27 cellular contexts compared by ENCODE assay signal in genomic region chr20:40370800-40371199, GRCh38.
"Had no signal": no experiment of that assay in that cellular context is flagged by ENCODE, and none has a peak within 500 bp of the region (broad histone marks: within the 10 kb centered on the region; RNA-seq: fewer than 3 reads in every experiment).

No MANE protein-coding gene starts in this region.

- H3K27me3 Mint-ChIP-seq: effector memory CD8-positive, alpha-beta T cell had no signal

- H3K4me1 ChIP-seq: esophagus squamous epithelium, heart right ventricle, left lung, pancreas, right lobe of liver, stomach, thyroid gland had no signal

- H3K36me3 ChIP-seq: esophagus squamous epithelium, heart right ventricle, left lung, neutrophil, pancreas, right lobe of liver, stomach, thyroid gland had no signal

- H3K4me3 Mint-ChIP-seq: effector memory CD8-positive, alpha-beta T cell; mesothelial cell of epicardium; naive thymus-derived CD4-positive, alpha-beta T cell; nephron; stimulated activated effector memory CD8-positive, alpha-beta T cell treated with anti-CD3 and anti-CD28 coated beads, Interleukin-12 subunit alpha, Interleukin-12 subunit beta, amount 100 ng/mL, for 72 hours had no signal

- H3K27me3 ChIP-seq: esophagus squamous epithelium, heart right ventricle, left lung, neutrophil, pancreas, right lobe of liver, stomach, thyroid gland had no signal

- H3K4me2 ChIP-seq: smooth muscle cell had no signal

- H3K9me3 Mint-ChIP-seq: effector memory CD8-positive, alpha-beta T cell had no signal

- H3K27ac Mint-ChIP-seq: effector memory CD8-positive, alpha-beta T cell; mesothelial cell of epicardium; naive thymus-derived CD4-positive, alpha-beta T cell; nephron; stimulated activated effector memory CD8-positive, alpha-beta T cell treated with anti-CD3 and anti-CD28 coated beads, Interleukin-12 subunit alpha, Interleukin-12 subunit beta, amount 100 ng/mL, for 72 hours had no signal

- ATAC-seq: effector memory CD8-positive, alpha-beta T cell; heart right ventricle; left cardiac atrium; left lung; mucosa of descending colon; naive thymus-derived CD4-positive, alpha-beta T cell; pancreas; right lobe of liver; stimulated activated effector memory CD8-positive, alpha-beta T cell treated with anti-CD3 and anti-CD28 coated beads, Interleukin-12 subunit alpha, Interleukin-12 subunit beta, amount 100 ng/mL, for 72 hours had no signal

- H3K9me3 ChIP-seq: esophagus squamous epithelium, mucosa of descending colon, neutrophil, pancreas, right lobe of liver, thyroid gland had no signal

- H3K27ac ChIP-seq: esophagus squamous epithelium, heart right ventricle, left lung, neutrophil, pancreas, right lobe of liver, stomach, thyroid gland had no signal

- DNase-seq: cortex of kidney; effector memory CD8-positive, alpha-beta T cell; erythroblast; esophagus squamous epithelium; foreskin melanocyte; glutamatergic neuron; heart right ventricle; hippocampal formation; left cardiac atrium; left lung; mesenchymal stem cell; mucosa of descending colon; naive thymus-derived CD4-positive, alpha-beta T cell; pancreas; right lobe of liver; stimulated activated CD4-positive, alpha-beta T cell treated with anti-CD3 and anti-CD28 coated beads, Interleukin-12 subunit alpha, Interleukin-12 subunit beta, amount 100 ng/mL, for 4 hours; stimulated activated CD4-positive, alpha-beta T cell treated with anti-CD3 and anti-CD28 coated beads, Interleukin-1b, Interleukin-23, amount 100 ng/mL, for 48 hours; stimulated activated CD4-positive, alpha-beta T cell treated with anti-CD3 and anti-CD28 coated beads, Interleukin-4, amount 100 ng/mL, for 24 hours; stimulated activated naive CD4-positive, alpha-beta T cell treated with Interleukin-2 at 50 U/mL for 16 hours; stomach; thyroid gland; trophoblast cell had no signal

- H3K4me3 ChIP-seq: esophagus squamous epithelium, heart right ventricle, left lung, mucosa of descending colon, pancreas, right lobe of liver, smooth muscle cell, stomach, thyroid gland had no signal

- H3K4me1 Mint-ChIP-seq: mesothelial cell of epicardium; naive thymus-derived CD4-positive, alpha-beta T cell; stimulated activated effector memory CD8-positive, alpha-beta T cell treated with anti-CD3 and anti-CD28 coated beads, Interleukin-12 subunit alpha, Interleukin-12 subunit beta, amount 100 ng/mL, for 72 hours had no signal

- H3K36me3 Mint-ChIP-seq: naive thymus-derived CD4-positive, alpha-beta T cell; stimulated activated effector memory CD8-positive, alpha-beta T cell treated with anti-CD3 and anti-CD28 coated beads, Interleukin-12 subunit alpha, Interleukin-12 subunit beta, amount 100 ng/mL, for 72 hours had no signal
